1 cellular context compared by ENCODE assay signal in the genomic region with DNA sequence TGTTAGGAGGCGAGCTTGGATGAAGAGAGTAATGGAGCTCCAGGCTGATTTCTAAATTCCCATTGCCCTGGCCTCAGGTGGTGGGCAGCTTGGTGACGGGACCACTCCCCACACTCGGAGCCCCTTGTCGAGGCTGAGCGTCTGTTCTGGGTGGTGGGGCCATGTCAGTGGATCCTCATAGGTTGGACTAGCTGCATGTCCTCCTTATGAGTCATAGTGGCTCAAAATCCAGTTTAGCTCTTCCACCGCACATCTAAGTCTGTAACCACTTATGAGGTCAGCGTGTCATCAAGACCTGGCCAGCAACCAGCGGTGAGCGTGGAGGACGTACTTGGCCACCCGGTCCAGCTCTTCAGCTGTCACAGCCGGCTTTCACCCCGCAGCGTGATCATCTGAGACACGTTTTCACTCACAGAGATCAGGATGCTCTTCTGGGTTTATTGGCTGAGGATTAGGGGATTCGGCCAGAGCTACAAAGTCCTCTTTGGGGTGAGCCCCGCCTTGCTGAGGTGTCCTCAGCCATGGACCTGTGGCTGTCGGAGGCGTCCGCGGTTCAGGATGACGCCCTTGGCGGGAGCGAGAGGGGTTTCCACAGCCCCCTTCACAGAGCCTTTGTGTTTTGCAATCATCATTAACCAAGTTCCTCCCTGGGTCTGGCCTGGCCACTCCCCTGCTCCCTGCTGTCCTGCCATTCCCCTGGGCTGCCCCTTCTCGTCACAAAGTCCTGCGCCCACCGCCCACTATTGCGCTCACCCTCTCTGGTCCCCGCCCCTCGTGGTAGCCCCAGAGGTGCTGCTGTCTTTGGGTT.
TF ChIP-seq lines count a peak whose summit lies in the region.

No MANE protein-coding gene starts in this region.

TF ChIP-seq in HepG2, 621 proteins besides CTCF, POLR2A, EP300 and RAD21:
- TF ChIP-seq SAP130 (CRISPR knock-in tag; IDR thresholded peaks at IDR 0.05; ENCODE audit: low read depth) = 0 out of 2 replicates have a peak, but pooled peaks have one; percentile 10
- peak; percentile 52; the same call in 1 of the 2 replicates for TF ChIP-seq FOSL2 (CRISPR knock-in tag; IDR thresholded peaks at IDR 0.05)
- TF ChIP-seq, protein P1, sequence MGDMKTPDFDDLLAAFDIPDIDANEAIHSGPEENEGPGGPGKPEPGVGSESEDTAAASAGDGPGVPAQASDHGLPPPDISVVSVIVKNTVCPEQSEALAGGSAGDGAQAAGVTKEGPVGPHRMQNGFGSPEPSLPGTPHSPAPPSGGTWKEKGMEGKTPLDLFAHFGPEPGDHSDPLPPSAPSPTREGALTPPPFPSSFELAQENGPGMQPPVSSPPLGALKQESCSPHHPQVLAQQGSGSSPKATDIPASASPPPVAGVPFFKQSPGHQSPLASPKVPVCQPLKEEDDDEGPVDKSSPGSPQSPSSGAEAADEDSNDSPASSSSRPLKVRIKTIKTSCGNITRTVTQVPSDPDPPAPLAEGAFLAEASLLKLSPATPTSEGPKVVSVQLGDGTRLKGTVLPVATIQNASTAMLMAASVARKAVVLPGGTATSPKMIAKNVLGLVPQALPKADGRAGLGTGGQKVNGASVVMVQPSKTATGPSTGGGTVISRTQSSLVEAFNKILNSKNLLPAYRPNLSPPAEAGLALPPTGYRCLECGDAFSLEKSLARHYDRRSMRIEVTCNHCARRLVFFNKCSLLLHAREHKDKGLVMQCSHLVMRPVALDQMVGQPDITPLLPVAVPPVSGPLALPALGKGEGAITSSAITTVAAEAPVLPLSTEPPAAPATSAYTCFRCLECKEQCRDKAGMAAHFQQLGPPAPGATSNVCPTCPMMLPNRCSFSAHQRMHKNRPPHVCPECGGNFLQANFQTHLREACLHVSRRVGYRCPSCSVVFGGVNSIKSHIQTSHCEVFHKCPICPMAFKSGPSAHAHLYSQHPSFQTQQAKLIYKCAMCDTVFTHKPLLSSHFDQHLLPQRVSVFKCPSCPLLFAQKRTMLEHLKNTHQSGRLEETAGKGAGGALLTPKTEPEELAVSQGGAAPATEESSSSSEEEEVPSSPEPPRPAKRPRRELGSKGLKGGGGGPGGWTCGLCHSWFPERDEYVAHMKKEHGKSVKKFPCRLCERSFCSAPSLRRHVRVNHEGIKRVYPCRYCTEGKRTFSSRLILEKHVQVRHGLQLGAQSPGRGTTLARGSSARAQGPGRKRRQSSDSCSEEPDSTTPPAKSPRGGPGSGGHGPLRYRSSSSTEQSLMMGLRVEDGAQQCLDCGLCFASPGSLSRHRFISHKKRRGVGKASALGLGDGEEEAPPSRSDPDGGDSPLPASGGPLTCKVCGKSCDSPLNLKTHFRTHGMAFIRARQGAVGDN (CRISPR knock-in tag; IDR thresholded peaks at IDR 0.05) = peak; percentile 25; the same call in 1 of the 2 replicates
- TF ChIP-seq ZNF605 (CRISPR knock-in tag; IDR thresholded peaks at IDR 0.05) = no peak
- TF ChIP-seq ZBTB21 (CRISPR knock-in tag; IDR thresholded peaks at IDR 0.05) = 0 out of 2 replicates have a peak, but pooled peaks have one; percentile 64
